ENCODE assay signal across 18 cellular contexts in genomic region chrX:40177942-40178715, GRCh38.
DNase-seq lines count a peak whose midpoint lies in the region; ATAC-seq, FAIRE-seq and TF ChIP-seq lines count a peak whose summit lies in the region.
"Had no signal": no experiment of that assay in that cellular context is flagged by ENCODE, and none has a peak within 500 bp of the region (broad histone marks: within the 10 kb centered on the region; RNA-seq: fewer than 3 reads in every experiment).

No MANE protein-coding gene starts in this region.

- TF ChIP-seq CTCF in CD4-positive, alpha-beta T cell (IDR thresholded peaks at IDR 0.05) = no peak
- no peak for TF ChIP-seq CTCF in activated B cell treated with CpG ODN at 0.5 μM for 24 hours (IDR thresholded peaks at IDR 0.05)
- TF ChIP-seq CTCF in kidney (IDR thresholded peaks at IDR 0.05; ENCODE audit: borderline replicate concordance, extremely low read depth, insufficient read depth) = no peak

- H3K27me3 ChIP-seq in CD4-positive, alpha-beta T cell (ENCODE audit: control insufficient read depth, insufficient read depth, low read length) = no peaks in the 10 kb centered on the region
- H3K27me3 ChIP-seq in neuronal stem cell (ENCODE audit: control insufficient read depth in 3 of 3, insufficient read depth in 3 of 3, low read depth in 1 of 3, low read length in 3 of 3) = peaks cover 0 to 14% (median 2%) of the 10 kb centered on the region in 3 experiments

- FAIRE-seq in kidney (lab: Jason Lieb, UNC) = no peak
- FAIRE-seq: A204.1 had no signal

- no peak overlapping the region for H3K23ac ChIP-seq in neuronal stem cell (ENCODE audit: low read depth, low read length, poor library complexity)

- H3K36me3 Mint-ChIP-seq in T-helper 1 cell treated with Interleukin-12 subunit alpha and Interleukin-12 subunit beta and Interleukin-4 antibody, amounts not matched to agents 30 μg/mL and 1 μg/mL, for 36 hours (ENCODE audit: low read depth) = no peaks in the 10 kb centered on the region
- H3K36me3 Mint-ChIP-seq in CD4-positive, alpha-beta T cell (ENCODE audit: low read depth) = peaks cover 16% of the 10 kb centered on the region
- H3K36me3 Mint-ChIP-seq in activated B cell treated with CpG ODN at 0.5 μM for 24 hours (ENCODE audit: low read depth) = peaks cover 4% of the 10 kb centered on the region
- H3K36me3 Mint-ChIP-seq in naive thymus-derived CD8-positive, alpha-beta T cell = no peaks in the 10 kb centered on the region
- H3K36me3 Mint-ChIP-seq: activated CD8-positive, alpha-beta memory T cell treated with anti-CD3 and anti-CD28 coated beads, Interleukin-2, amount 10 ng/mL, durations not matched to agents 7 days and 5 days had no signal

- no peak overlapping the region for H4K91ac ChIP-seq in neuronal stem cell (ENCODE audit: low read depth, low read length, poor library complexity)

- no peak overlapping the region for H3K14ac ChIP-seq in neuronal stem cell (ENCODE audit: low read length)

- H3K9ac ChIP-seq in kidney (ENCODE audit: low read length in 2 of 2) (no peak overlapping the region), neuronal stem cell (ENCODE audit: low read depth, low read length, poor library complexity) (no peak overlapping the region)

- H2BK12ac ChIP-seq in neuronal stem cell (ENCODE audit: low read length) = no peak overlapping the region

- POLR2A ChIA-PET in CD4-positive, alpha-beta T cell (lab: Charles Lee) = interaction anchor here (0.8 to 11.4 kb wide), 9 partner anchors 10 to 364 kb away, joined by 3 to 236 read pairs (median 10); partner anchors contain the start of gene BCOR
- POLR2A ChIA-PET in activated B cell treated with CpG ODN at 0.5 μM for 24 hours (lab: Charles Lee) = interaction anchor here (0.5 to 5.0 kb wide), 10 partner anchors 8 to 686 kb away, joined by 3 to 187 read pairs (median 16); partner anchors contain the start of gene BCOR
- POLR2A ChIA-PET in naive thymus-derived CD8-positive, alpha-beta T cell (lab: Charles Lee) = interaction anchor here (1.0 to 16.4 kb wide), 14 partner anchors 12 to 907 kb away, joined by 3 to 269 read pairs (median 10); partner anchors contain the start of genes BCOR and USP9X

- H3K4me3 Mint-ChIP-seq in T-helper 1 cell treated with Interleukin-12 subunit alpha and Interleukin-12 subunit beta and Interleukin-4 antibody, amounts not matched to agents 30 μg/mL and 1 μg/mL, for 36 hours = no peak overlapping the region
- H3K4me3 Mint-ChIP-seq in CD4-positive, alpha-beta T cell = peak overlapping the region; percentile 97
- H3K4me3 Mint-ChIP-seq in activated B cell treated with CpG ODN at 0.5 μM for 24 hours = peak overlapping the region; percentile 26
- H3K4me3 Mint-ChIP-seq in naive thymus-derived CD8-positive, alpha-beta T cell = peak overlapping the region; percentile 46 to 94 (median 90)

- H3K27ac Mint-ChIP-seq in T-helper 1 cell treated with Interleukin-12 subunit alpha and Interleukin-12 subunit beta and Interleukin-4 antibody, amounts not matched to agents 30 μg/mL and 1 μg/mL, for 36 hours = peak overlapping the region; percentile 34
- H3K27ac Mint-ChIP-seq in CD4-positive, alpha-beta T cell = peak overlapping the region; percentile 100
- peak overlapping the region; percentile 98 for H3K27ac Mint-ChIP-seq in activated B cell treated with CpG ODN at 0.5 μM for 24 hours
- H3K27ac Mint-ChIP-seq in naive thymus-derived CD8-positive, alpha-beta T cell = peak overlapping the region; percentile 23 to 100 (median 99)

- intact Hi-C loops in CD4-positive, alpha-beta T cell (cut with DNase I, micrococcal nuclease) = loop anchor here in 1 of 2 experiments (10.0 kb wide), 2 partner anchors 87 to 173 kb away; no protein-coding TSS in a partner anchor
- intact Hi-C loops in activated B cell treated with CpG ODN at 0.5 μM for 24 hours (cut with micrococcal nuclease) (loop anchor here (1.0 to 2.0 kb wide), 3 partner anchors 31 to 981 kb away; no protein-coding TSS in a partner anchor), kidney (cut with DNase I) (no loop called here)

- in situ Hi-C loops in G401 (cut with HindIII; ENCODE audit: low sequenced_read_pairs) = no loop called here

- no peak overlapping the region for H4K8ac ChIP-seq in neuronal stem cell (ENCODE audit: low read depth, low read length)

- H2AK5ac ChIP-seq in neuronal stem cell (ENCODE audit: low read depth, low read length) = no peak overlapping the region

- CTCF ChIA-PET in CD4-positive, alpha-beta T cell (lab: Charles Lee) = interaction anchor here (1.1 kb wide), 1 partner anchor 89 kb away, joined by 3 read pairs; no protein-coding TSS in a partner anchor
- CTCF ChIA-PET in activated B cell treated with CpG ODN at 0.5 μM for 24 hours (lab: Charles Lee) = interaction anchor here (1.1 to 1.3 kb wide), 2 partner anchors 290 to 366 kb away, joined by 3 to 4 read pairs; no protein-coding TSS in a partner anchor

- no peaks in the 10 kb centered on the region for H3K36me3 ChIP-seq in kidney (ENCODE audit: control insufficient read depth in 1 of 2, insufficient read depth in 2 of 2, low read length in 2 of 2)
- H3K36me3 ChIP-seq in neuronal stem cell (replicated peaks in 1 of 2; ENCODE audit: control insufficient read depth in 2 of 2, insufficient read depth in 2 of 2, low read length in 2 of 2) = no peaks in the 10 kb centered on the region
- H3K36me3 ChIP-seq: esophagus squamous epithelium, HAP-1 had no signal

- no peak overlapping the region for H2BK15ac ChIP-seq in neuronal stem cell (ENCODE audit: low read length)

- H3K4me1 ChIP-seq in kidney (ENCODE audit: control insufficient read depth in 1 of 2, insufficient read depth in 1 of 2, low read depth in 1 of 2, low read length in 2 of 2) = peaks cover 12 to 15% of the 10 kb centered on the region in 2 donors
- H3K4me1 ChIP-seq in neuronal stem cell (ENCODE audit: control insufficient read depth in 2 of 2, insufficient read depth in 1 of 2, low read depth in 1 of 2, low read length in 2 of 2) = peaks cover 1 to 2% of the 10 kb centered on the region in 2 donors

- H3K9me3 ChIP-seq in CD4-positive, alpha-beta T cell (ENCODE audit: control insufficient read depth, low read length) = no peaks in the 10 kb centered on the region
- H3K9me3 ChIP-seq in kidney (ENCODE audit: control insufficient read depth in 1 of 2, low read length in 2 of 2) (no peaks in the 10 kb centered on the region), neuronal stem cell (replicated peaks in 1 of 2; ENCODE audit: control insufficient read depth in 2 of 2, insufficient read depth in 1 of 2, low read depth in 1 of 2, low read length in 2 of 2) (peaks cover 0 to 2% of the 10 kb centered on the region in 2 donors)
- H3K9me3 ChIP-seq: HAP-1 had no signal

- no peak overlapping the region for H2BK120ac ChIP-seq in neuronal stem cell (ENCODE audit: low read depth, low read length)

- DNase-seq in T-helper 1 cell (no peak), activated B cell treated with CpG ODN at 0.5 μM for 24 hours (no peak), kidney (no peak), G401 (ENCODE audit: low spot score) (no peak), neuronal stem cell (ENCODE audit: low spot score) (no peak)
- DNase-seq in CD4-positive, alpha-beta T cell = no peak
- peak in 1 of 10 donors; percentile 14 for DNase-seq in naive thymus-derived CD8-positive, alpha-beta T cell
- DNase-seq: activated CD8-positive, alpha-beta memory T cell treated with anti-CD3 and anti-CD28 coated beads, Interleukin-2, amount 10 ng/mL, durations not matched to agents 7 days and 5 days; amniotic stem cell; esophagus squamous epithelium; hippocampal formation; Kasumi-1; NCI-H748 treated with DMSO at 0.1 percent for 48 hours; SHP77 treated with DMSO at 0.1 percent for 48 hours had no signal

- H3K4me3 ChIP-seq in kidney (ENCODE audit: low read length in 2 of 2) = no peak overlapping the region
- no peak overlapping the region for H3K4me3 ChIP-seq in neuronal stem cell (ENCODE audit: low read length in 2 of 2)

- no peak for ATAC-seq in CD4-positive, alpha-beta T cell (ENCODE audit: poor library complexity)
- ATAC-seq in activated B cell treated with CpG ODN at 0.5 μM for 24 hours (ENCODE audit: low read depth) = no peak
- ATAC-seq in naive thymus-derived CD8-positive, alpha-beta T cell = no peak
- ATAC-seq: activated CD8-positive, alpha-beta memory T cell treated with anti-CD3 and anti-CD28 coated beads, Interleukin-2, amount 10 ng/mL, durations not matched to agents 7 days and 5 days; left lobe of liver had no signal

- no peak overlapping the region for H3K18ac ChIP-seq in neuronal stem cell (ENCODE audit: low read length)

- H3K79me1 ChIP-seq in neuronal stem cell (ENCODE audit: low read depth, low read length) = no peaks in the 10 kb centered on the region

- H3K4me1 Mint-ChIP-seq in T-helper 1 cell treated with Interleukin-12 subunit alpha and Interleukin-12 subunit beta and Interleukin-4 antibody, amounts not matched to agents 30 μg/mL and 1 μg/mL, for 36 hours (ENCODE audit: low read depth) = peaks cover 21% of the 10 kb centered on the region
- peaks cover 32% of the 10 kb centered on the region for H3K4me1 Mint-ChIP-seq in CD4-positive, alpha-beta T cell (ENCODE audit: low read depth)
- peaks cover 39% of the 10 kb centered on the region for H3K4me1 Mint-ChIP-seq in activated B cell treated with CpG ODN at 0.5 μM for 24 hours
- peaks cover 10 to 40% (median 25%) of the 10 kb centered on the region in 4 donors for H3K4me1 Mint-ChIP-seq in naive thymus-derived CD8-positive, alpha-beta T cell

- no peak overlapping the region for H2BK5ac ChIP-seq in neuronal stem cell (ENCODE audit: low read length)

- no peaks in the 10 kb centered on the region for H3K9me3 Mint-ChIP-seq in T-helper 1 cell treated with Interleukin-12 subunit alpha and Interleukin-12 subunit beta and Interleukin-4 antibody, amounts not matched to agents 30 μg/mL and 1 μg/mL, for 36 hours
- H3K9me3 Mint-ChIP-seq in CD4-positive, alpha-beta T cell = no peaks in the 10 kb centered on the region
- H3K9me3 Mint-ChIP-seq in activated B cell treated with CpG ODN at 0.5 μM for 24 hours = no peaks in the 10 kb centered on the region
- H3K9me3 Mint-ChIP-seq in naive thymus-derived CD8-positive, alpha-beta T cell = peaks cover 0 to 4% (median 0%) of the 10 kb centered on the region in 9 donors

- H3K27me3 Mint-ChIP-seq in T-helper 1 cell treated with Interleukin-12 subunit alpha and Interleukin-12 subunit beta and Interleukin-4 antibody, amounts not matched to agents 30 μg/mL and 1 μg/mL, for 36 hours (ENCODE audit: low read depth) = no peaks in the 10 kb centered on the region
- H3K27me3 Mint-ChIP-seq in CD4-positive, alpha-beta T cell = no peaks in the 10 kb centered on the region
- H3K27me3 Mint-ChIP-seq in activated B cell treated with CpG ODN at 0.5 μM for 24 hours = no peaks in the 10 kb centered on the region
- no peaks in the 10 kb centered on the region for H3K27me3 Mint-ChIP-seq in naive thymus-derived CD8-positive, alpha-beta T cell
- H3K27me3 Mint-ChIP-seq: activated CD8-positive, alpha-beta memory T cell treated with anti-CD3 and anti-CD28 coated beads, Interleukin-2, amount 10 ng/mL, durations not matched to agents 7 days and 5 days had no signal

- peak overlapping the region; percentile 13 for H3K27ac ChIP-seq in CD4-positive, alpha-beta T cell (ENCODE audit: low read depth, low read length)
- no peak overlapping the region for H3K27ac ChIP-seq in kidney (ENCODE audit: low read depth in 2 of 2, low read length in 2 of 2)
- H3K27ac ChIP-seq in neuronal stem cell (replicated peaks; ENCODE audit: low read length) = no peak overlapping the region

- no peak overlapping the region for H2AFZ ChIP-seq in neuronal stem cell (ENCODE audit: low read length)

- no peak overlapping the region for H3K4ac ChIP-seq in neuronal stem cell (ENCODE audit: low read length)

- no peak overlapping the region for H3K4me2 ChIP-seq in neuronal stem cell (ENCODE audit: insufficient read depth, low read length, poor library complexity, severe bottlenecking)

- WGBS in neuronal stem cell (ENCODE audit: extremely low coverage in 2 of 2, insufficient read length in 2 of 2, insufficient replicate concordance in 1 of 2), 2 donors = no CpG with 5 or more reads among the region's 14 CpGs

Comparison
In these comparisons a context has a peak if more than half of its experiments do, and no peak if none do; other contexts are left out.
1. H3K27ac Mint-ChIP-seq: peak in every context shown above with its lines; median percentile 100 in CD4-positive, alpha-beta T cell; 99 in naive thymus-derived CD8-positive, alpha-beta T cell; 98 in activated B cell treated with CpG ODN at 0.5 μM for 24 hours; 34 in T-helper 1 cell treated with Interleukin-12 subunit alpha and Interleukin-12 subunit beta and Interleukin-4 antibody, amounts not matched to agents 30 μg/mL and 1 μg/mL, for 36 hours.